In genomic region chr7:128811631-128812430, GRCh38 we compare ENCODE assay signal across 1 cellular context.
TF ChIP-seq lines count a peak whose summit lies in the region.

No MANE protein-coding gene starts in this region.

TF ChIP-seq in WTC11, 78 proteins besides CTCF, POLR2A, EP300 and RAD21 (continued from another document):
- TF ChIP-seq PRDM15 (CRISPR knock-in tag; IDR thresholded peaks at IDR 0.05), result no peak
